17 cellular contexts compared by ENCODE assay signal in the genomic region with DNA sequence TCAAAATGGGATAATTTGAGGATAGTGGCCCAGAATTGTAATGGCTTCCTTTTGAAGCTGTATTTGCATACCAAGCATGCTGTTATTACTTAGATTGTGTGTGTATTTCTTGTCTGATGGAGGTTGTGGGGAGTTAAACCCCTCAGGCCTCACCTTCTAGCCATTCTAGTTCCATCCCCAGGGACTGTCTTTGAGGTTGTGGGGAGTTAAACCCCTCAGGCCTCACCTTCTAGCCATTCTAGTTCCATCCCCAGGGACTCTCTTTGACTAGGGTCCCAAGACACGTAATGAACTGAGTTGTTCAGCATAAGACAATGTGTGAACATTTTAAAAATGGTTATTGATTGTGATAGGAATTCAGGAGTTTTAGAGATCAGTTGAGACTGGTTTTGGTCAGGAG.
"Had no signal": no experiment of that assay in that cellular context is flagged by ENCODE, and none has a peak within 500 bp of the region (broad histone marks: within the 10 kb centered on the region; RNA-seq: fewer than 3 reads in every experiment).

No MANE protein-coding gene starts in this region.

- H3K9me3 ChIP-seq: lower lobe of right lung, testis had no signal

- H3K36me3 ChIP-seq: lower lobe of right lung had no signal

- ATAC-seq: lower lobe of right lung had no signal

- DNase-seq: activated CD4-positive, alpha-beta T cell treated with anti-CD3 and anti-CD28 coated beads, Interleukin-2, amount 50 U/mL, for 48 hours; activated gamma-delta T cell treated with Interleukin-2 at 50 U/mL for 16 hours; activated T-cell treated with anti-CD3 and anti-CD28 coated beads for 4 hours; amniotic stem cell; central memory CD4-positive, alpha-beta T cell; lower lobe of right lung; nephron progenitor cell; nucleus accumbens; stimulated activated CD4-positive, alpha-beta T cell treated with anti-CD3 and anti-CD28 coated beads, Interleukin-12 subunit alpha, Interleukin-12 subunit beta, amount 100 ng/mL, for 4 hours; testis had no signal

- H3K27ac Mint-ChIP-seq: activated naive CD4-positive, alpha-beta T cell treated with anti-CD3 and anti-CD28 coated beads, Interleukin-2, amount 50 U/mL, for 72 hours; activated T-helper 1 cell treated with anti-CD3 and anti-CD28 coated beads, Interleukin-12 subunit alpha, Interleukin-12 subunit beta, Interleukin-2, Interleukin-4 antibody, amounts not matched to agents 30 ng/mL and 10 ng/mL and 1 ng/mL, durations not matched to agents 14 hours and 24 hours and 36 hours; nephron progenitor cell; T-helper 1 cell treated with Interleukin-12 subunit alpha and Interleukin-12 subunit beta and Interleukin-4 antibody, amounts not matched to agents 30 μg/mL and 1 μg/mL, for 36 hours; type B pancreatic cell had no signal

- H3K27ac ChIP-seq: lower lobe of right lung, testis had no signal

- FAIRE-seq: colon, frontal cortex, keratinocyte had no signal

- H3K4me3 ChIP-seq: lower lobe of right lung, testis had no signal

- H3K4me1 ChIP-seq: testis had no signal

- H3K4me3 Mint-ChIP-seq: activated T-helper 1 cell treated with anti-CD3 and anti-CD28 coated beads, Interleukin-12 subunit alpha, Interleukin-12 subunit beta, Interleukin-2, Interleukin-4 antibody, amounts not matched to agents 30 ng/mL and 10 ng/mL and 1 ng/mL, durations not matched to agents 14 hours and 24 hours and 36 hours; nephron progenitor cell; T-helper 1 cell treated with Interleukin-12 subunit alpha and Interleukin-12 subunit beta and Interleukin-4 antibody, amounts not matched to agents 30 μg/mL and 1 μg/mL, for 36 hours; type B pancreatic cell had no signal

- H3K36me3 Mint-ChIP-seq: activated naive CD4-positive, alpha-beta T cell treated with anti-CD3 and anti-CD28 coated beads, Interleukin-2, amount 50 U/mL, for 72 hours had no signal

- H3K27me3 Mint-ChIP-seq: type B pancreatic cell had no signal

- H3K9me3 Mint-ChIP-seq: activated naive CD4-positive, alpha-beta T cell treated with anti-CD3 and anti-CD28 coated beads, Interleukin-2, amount 50 U/mL, for 72 hours; activated T-helper 1 cell treated with anti-CD3 and anti-CD28 coated beads, Interleukin-12 subunit alpha, Interleukin-12 subunit beta, Interleukin-2, Interleukin-4 antibody, amounts not matched to agents 30 ng/mL and 10 ng/mL and 1 ng/mL, durations not matched to agents 14 hours and 24 hours and 36 hours; T-helper 1 cell treated with Interleukin-12 subunit alpha and Interleukin-12 subunit beta and Interleukin-4 antibody, amounts not matched to agents 30 μg/mL and 1 μg/mL, for 36 hours; type B pancreatic cell had no signal

- H3K27me3 ChIP-seq: testis had no signal
